1 cellular context compared by ENCODE assay signal in the genomic region with DNA sequence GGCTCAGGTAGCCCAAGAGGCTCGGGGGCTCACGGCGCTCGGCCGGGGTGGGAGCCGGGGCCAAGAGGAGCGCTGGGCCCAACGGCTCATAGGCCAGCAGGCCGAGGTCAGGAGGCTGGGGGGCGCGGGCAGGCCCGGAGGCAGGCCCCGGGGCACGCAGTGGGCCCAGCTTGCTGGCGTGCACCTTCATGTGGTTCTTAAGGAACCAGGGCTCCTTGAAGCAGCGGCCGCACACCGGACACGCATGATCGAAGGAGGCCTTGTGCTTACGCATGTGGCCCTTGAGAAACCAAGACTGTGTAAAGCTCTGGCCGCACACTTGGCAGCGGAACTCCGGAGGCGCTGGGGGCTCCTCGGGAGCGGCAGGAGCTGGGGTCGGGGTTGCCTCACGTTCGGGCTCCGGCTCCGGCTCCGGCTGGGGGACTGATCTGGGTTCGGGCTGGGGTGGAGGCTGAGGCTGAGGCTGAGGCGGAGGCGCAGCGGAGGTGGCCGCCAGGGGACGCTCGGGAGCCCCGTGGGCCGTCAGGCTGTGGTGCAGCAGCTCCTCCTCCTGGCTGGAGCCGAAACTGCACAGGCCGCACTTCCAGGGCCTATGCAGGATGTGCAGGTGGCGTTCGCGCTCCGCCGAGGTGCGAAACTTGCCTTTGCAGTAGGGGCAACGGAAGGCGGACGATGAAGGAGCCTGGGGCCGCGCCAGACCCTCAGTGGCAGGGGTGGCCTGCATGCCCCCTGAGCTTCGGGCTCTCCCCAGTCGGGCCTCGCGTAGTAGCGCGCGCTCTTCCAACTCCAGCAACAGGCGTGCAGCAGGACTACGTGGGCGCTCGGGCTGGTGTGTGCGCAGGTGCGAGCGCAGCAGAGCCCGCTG.
TF ChIP-seq lines count a peak whose summit lies in the region.

No MANE protein-coding gene starts in this region.

TF ChIP-seq in H1, 55 proteins besides CTCF, POLR2A, EP300 and RAD21 (continued from another document):
- TF ChIP-seq RXRA (IDR thresholded peaks at IDR 0.05; ENCODE audit: insufficient read depth, low read depth, low read length) (0 out of 2 replicates have a peak, but pooled peaks have one; percentile 26), JUN (IDR thresholded peaks at IDR 0.05; ENCODE audit: low read depth, low read length) (no peak)
TF ChIP-seq in H1: peak in this region for 23.
